8 cellular contexts compared by ENCODE assay signal in the genomic region with DNA sequence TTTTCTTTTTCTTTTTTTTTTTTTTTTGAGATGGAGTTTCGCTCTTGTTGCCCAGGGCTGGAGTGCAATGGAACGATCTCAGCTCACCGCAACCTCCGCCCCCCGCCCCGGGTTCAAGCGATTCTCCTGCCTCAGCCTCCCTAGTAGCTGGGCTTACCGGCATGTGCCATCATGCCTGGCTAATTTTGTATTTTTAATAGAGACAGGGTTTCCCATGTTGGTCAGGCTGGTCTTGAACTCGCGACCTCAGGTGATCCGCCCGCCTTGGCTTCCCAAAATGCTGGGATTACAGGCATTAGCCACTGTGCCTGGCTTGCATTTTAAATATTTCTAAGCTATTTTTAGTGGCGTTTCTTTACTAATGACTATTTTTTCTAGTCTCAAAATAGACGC. TPM values are rescaled to one million over a fixed set of nuclear protein-coding genes. Genes with fewer than 3 reads are reported as not detected.
DNase-seq lines count a peak whose midpoint lies in the region; ATAC-seq and TF ChIP-seq lines count a peak whose summit lies in the region.
"Not testable (repeated sequence)": the region's sequence is repeated elsewhere in the genome, so short reads cannot be mapped to it uniquely, and the experiment has no call there.

No MANE protein-coding gene starts in this region.

- CTCF ChIA-PET in AG04449 (lab: Yijun Ruan, JAX) (interaction anchor here (0.9 kb wide), 1 partner anchor 10 kb away, joined by 3 read pairs; no protein-coding TSS in a partner anchor), HEK293 (lab: Yijun Ruan, JAX) (interaction anchor here (0.6 kb wide), 1 partner anchor 29 kb away, joined by 3 read pairs; no protein-coding TSS in a partner anchor)

- H3K27me3 Mint-ChIP-seq in effector memory CD8-positive, alpha-beta T cell; natural killer cell treated with Interleukin-12 subunit alpha and Interleukin-12 subunit beta and Interleukin-15 and Interleukin-18, amount 100 ng/mL, for 72 hours: not testable (repeated sequence)

- H3K4me2 ChIP-seq in SU-DHL-6 (ENCODE audit: low read depth, low read length, poor library complexity, severe bottlenecking), result peak overlapping the region; percentile 72

- not testable (repeated sequence) for H3K9me3 ChIP-seq in HEK293 (ENCODE audit: control insufficient read depth, insufficient read depth, low read depth, low read length); SU-DHL-6 (ENCODE audit: insufficient read depth, low read length); iPS-18a (ENCODE audit: control insufficient read depth, low read depth, low read length)

- not testable (repeated sequence) for H3K9me3 Mint-ChIP-seq in activated naive CD4-positive, alpha-beta T cell treated with anti-CD3 and anti-CD28 coated beads, Interleukin-2, amount 50 U/mL, for 72 hours; effector memory CD8-positive, alpha-beta T cell; natural killer cell treated with Interleukin-12 subunit alpha and Interleukin-12 subunit beta and Interleukin-15 and Interleukin-18, amount 100 ng/mL, for 72 hours

- H2AFZ ChIP-seq in SU-DHL-6 (ENCODE audit: low read depth, low read length, severe bottlenecking), result not testable (repeated sequence)

- peaks cover 24% of the 10 kb centered on the region for H3F3A ChIP-seq in SU-DHL-6 (ENCODE audit: insufficient read depth)

- not testable (repeated sequence) for H3K36me3 ChIP-seq in HEK293 (ENCODE audit: control insufficient read depth in 2 of 2, insufficient read depth in 1 of 2, low read length in 2 of 2); SU-DHL-6 (ENCODE audit: low read length); iPS-18a (ENCODE audit: control insufficient read depth, low read depth, low read length)

- H3K4me3 ChIP-seq in AG04449 (ENCODE audit: low read depth, low read length), result peak overlapping the region; percentile 71
- peak overlapping the region; percentile 58 for H3K4me3 ChIP-seq in HEK293 (ENCODE audit: low read depth, low read length)
- peak overlapping the region; percentile 62 for H3K4me3 ChIP-seq in SU-DHL-6 (ENCODE audit: insufficient read depth, low read length, poor library complexity, severe bottlenecking)
- peak overlapping the region; percentile 76 for H3K4me3 ChIP-seq in iPS-18a (ENCODE audit: low read length)

- peak overlapping the region; percentile 55 to 82 for H3K4me3 Mint-ChIP-seq in effector memory CD8-positive, alpha-beta T cell
- H3K4me3 Mint-ChIP-seq in natural killer cell treated with Interleukin-12 subunit alpha and Interleukin-12 subunit beta and Interleukin-15 and Interleukin-18, amount 100 ng/mL, for 72 hours, result peak overlapping the region; percentile 80

- ATAC-seq in activated naive CD4-positive, alpha-beta T cell treated with anti-CD3 and anti-CD28 coated beads, Interleukin-2, amount 50 U/mL, for 72 hours; effector memory CD8-positive, alpha-beta T cell (replicated peaks); natural killer cell treated with Interleukin-12 subunit alpha and Interleukin-12 subunit beta and Interleukin-15 and Interleukin-18, amount 100 ng/mL, for 72 hours: not testable (repeated sequence)

- H3K9me2 ChIP-seq in SU-DHL-6 (replicated peaks; ENCODE audit: insufficient read depth, low read length), result not testable (repeated sequence)

- not testable (repeated sequence) for H3K36me3 Mint-ChIP-seq in activated naive CD4-positive, alpha-beta T cell treated with anti-CD3 and anti-CD28 coated beads, Interleukin-2, amount 50 U/mL, for 72 hours; effector memory CD8-positive, alpha-beta T cell (ENCODE audit: insufficient read depth); natural killer cell treated with Interleukin-12 subunit alpha and Interleukin-12 subunit beta and Interleukin-15 and Interleukin-18, amount 100 ng/mL, for 72 hours

- peak overlapping the region; percentile 65 for H3K9ac ChIP-seq in SU-DHL-6 (ENCODE audit: low read length)
- peak overlapping the region; percentile 66 for H3K9ac ChIP-seq in iPS-18a (ENCODE audit: low read length)

- not testable (repeated sequence) for DNase-seq in AG04449 (ENCODE audit: low read depth, low spot score); activated naive CD4-positive, alpha-beta T cell treated with anti-CD3 and anti-CD28 coated beads, Interleukin-2, amount 50 U/mL, for 72 hours (ENCODE audit: low spot score in 2 of 2); natural killer cell treated with Interleukin-12 subunit alpha and Interleukin-12 subunit beta and Interleukin-15 and Interleukin-18, amount 100 ng/mL, for 72 hours (ENCODE audit: low spot score)
- peak in 1 of 3 experiments; percentile 2 for DNase-seq in effector memory CD8-positive, alpha-beta T cell
- DNase-seq in stimulated activated CD4-positive, alpha-beta T cell treated with anti-CD3 and anti-CD28 coated beads, Interleukin-4, amount 100 ng/mL, for 24 hours, result peak; percentile 9

- POLR2A ChIA-PET in AG04449 (lab: Yijun Ruan, JAX), result interaction anchor here (0.6 kb wide), 1 partner anchor 17 kb away, joined by 3 read pairs; no protein-coding TSS in a partner anchor
- POLR2A ChIA-PET in HEK293 (lab: Yijun Ruan, JAX), result not testable (repeated sequence)

- not testable (repeated sequence) for TF ChIP-seq CTCF in AG04449 (IDR thresholded peaks at IDR 0.05; ENCODE audit: insufficient read depth, low read length, missing control alignments); HEK293 (tag by site-specific recombination; IDR thresholded peaks at IDR 0.05); SU-DHL-6 (IDR thresholded peaks at IDR 0.05; ENCODE audit: insufficient read depth, low read length, poor library complexity, severe bottlenecking)

- not testable (repeated sequence) for H4K20me1 ChIP-seq in SU-DHL-6 (ENCODE audit: low read depth, low read length)

- H3K4me1 Mint-ChIP-seq in effector memory CD8-positive, alpha-beta T cell (ENCODE audit: low read depth in 2 of 2), result peaks cover 2 to 20% of the 10 kb centered on the region in 2 donors
- peaks cover 11 to 20% of the 10 kb centered on the region in 2 donors for H3K4me1 Mint-ChIP-seq in natural killer cell treated with Interleukin-12 subunit alpha and Interleukin-12 subunit beta and Interleukin-15 and Interleukin-18, amount 100 ng/mL, for 72 hours (ENCODE audit: low read depth in 2 of 2)

- not testable (repeated sequence) for H3K4me1 ChIP-seq in HEK293 (ENCODE audit: control insufficient read depth, insufficient read depth, low read length); iPS-18a (ENCODE audit: control insufficient read depth, low read depth, low read length)

- not testable (repeated sequence) for H3K27me3 ChIP-seq in SU-DHL-6 (ENCODE audit: low read length)
- peaks cover 36% of the 10 kb centered on the region for H3K27me3 ChIP-seq in iPS-18a (ENCODE audit: control insufficient read depth, insufficient read depth, low read length)

- H3K27ac ChIP-seq in HEK293 (ENCODE audit: extremely low read depth, low read depth, low read length); SU-DHL-6 (ENCODE audit: low read depth, low read length); iPS-18a (ENCODE audit: low read length): not testable (repeated sequence)

- peak overlapping the region; percentile 65 to 74 for H3K27ac Mint-ChIP-seq in activated naive CD4-positive, alpha-beta T cell treated with anti-CD3 and anti-CD28 coated beads, Interleukin-2, amount 50 U/mL, for 72 hours
- H3K27ac Mint-ChIP-seq in effector memory CD8-positive, alpha-beta T cell, result peak overlapping the region; percentile 88
- peak overlapping the region; percentile 70 to 85 for H3K27ac Mint-ChIP-seq in natural killer cell treated with Interleukin-12 subunit alpha and Interleukin-12 subunit beta and Interleukin-15 and Interleukin-18, amount 100 ng/mL, for 72 hours

- H3K79me2 ChIP-seq in SU-DHL-6 (ENCODE audit: insufficient read depth, low read length), result not testable (repeated sequence)

TF ChIP-seq in HEK293, 187 proteins besides CTCF, POLR2A, EP300 and RAD21:
- peak; percentile 68 for TF ChIP-seq ZNF335 (tag by site-specific recombination; conservative IDR thresholded peaks at IDR 0.05)

RNA-seq across cellular contexts. Expression of gene KLHDC1, which starts 0.8 kb away (rescaled TPM):
- total RNA-seq in activated naive CD4-positive, alpha-beta T cell treated with anti-CD3 and anti-CD28 coated beads, Interleukin-2, amount 50 U/mL, for 72 hours, result 1 to 10 TPM; 1.0 to 2.0 TPM
- 1 to 10 TPM; 1.7 to 2.4 TPM for total RNA-seq in natural killer cell treated with Interleukin-12 subunit alpha and Interleukin-12 subunit beta and Interleukin-15 and Interleukin-18, amount 100 ng/mL, for 72 hours

RNA-seq across cellular contexts. Expression of gene POLE2, which starts 5.7 kb away (rescaled TPM):
- 10 to 100 TPM; 46.1 to 47.6 TPM for total RNA-seq in activated naive CD4-positive, alpha-beta T cell treated with anti-CD3 and anti-CD28 coated beads, Interleukin-2, amount 50 U/mL, for 72 hours
- 10 to 100 TPM; 19.5 to 30.5 TPM for total RNA-seq in natural killer cell treated with Interleukin-12 subunit alpha and Interleukin-12 subunit beta and Interleukin-15 and Interleukin-18, amount 100 ng/mL, for 72 hours

RNA-seq across cellular contexts. Expression of gene DNAAF2, which starts 58.7 kb away (rescaled TPM):
- total RNA-seq in activated naive CD4-positive, alpha-beta T cell treated with anti-CD3 and anti-CD28 coated beads, Interleukin-2, amount 50 U/mL, for 72 hours, result 1 to 10 TPM; 7.2 to 8.0 TPM
- total RNA-seq in natural killer cell treated with Interleukin-12 subunit alpha and Interleukin-12 subunit beta and Interleukin-15 and Interleukin-18, amount 100 ng/mL, for 72 hours, result 10 to 100 TPM in 1 of 2 donors, 1 to 10 TPM in 1; 6.2 to 11.9 TPM
